In genomic region chr21:31931644-31932469, GRCh38 we compare ENCODE assay signal across 13 cellular contexts. TPM values are rescaled to one million over a fixed set of nuclear protein-coding genes. Genes with fewer than 3 reads are reported as not detected.
"Had no signal": no experiment of that assay in that cellular context is flagged by ENCODE, and none has a peak within 500 bp of the region (broad histone marks: within the 10 kb centered on the region; RNA-seq: fewer than 3 reads in every experiment).

No MANE protein-coding gene starts in this region.

- H3K9me3 ChIP-seq: ovary, tibial artery had no signal

- ATAC-seq: effector memory CD8-positive, alpha-beta T cell; left ventricle myocardium superior; SK-N-SH treated with all-trans-retinoic acid at 6 μM for 48 hours had no signal

- H3K36me3 ChIP-seq: ovary, tibial artery had no signal

- H3K4me3 ChIP-seq: ovary, tibial artery had no signal

- H3K9me3 Mint-ChIP-seq: dendritic cell treated with granulocyte-macrophage colony-stimulating factor and Interleukin-4, amounts not matched to agents 40 ng/mL and 50 ng/mL, for 4 days; effector memory CD8-positive, alpha-beta T cell had no signal

- H3K27me3 Mint-ChIP-seq: dendritic cell treated with granulocyte-macrophage colony-stimulating factor and Interleukin-4, amounts not matched to agents 40 ng/mL and 50 ng/mL, for 4 days had no signal

- H3K27ac Mint-ChIP-seq: dendritic cell treated with granulocyte-macrophage colony-stimulating factor and Interleukin-4, amounts not matched to agents 40 ng/mL and 50 ng/mL, for 4 days; effector memory CD8-positive, alpha-beta T cell had no signal

- H3K4me3 Mint-ChIP-seq: dendritic cell treated with granulocyte-macrophage colony-stimulating factor and Interleukin-4, amounts not matched to agents 40 ng/mL and 50 ng/mL, for 4 days; effector memory CD8-positive, alpha-beta T cell had no signal

- H3K4me1 ChIP-seq: tibial artery had no signal

- H3K27me3 ChIP-seq: ovary had no signal

- DNase-seq: activated CD4-positive, alpha-beta T cell treated with anti-CD3 and anti-CD28 coated beads for 1 hour; activated CD4-positive, alpha-beta T cell treated with anti-CD3 and anti-CD28 coated beads, Interleukin-2, amount 50 U/mL, for 4 hours; activated naive CD4-positive, alpha-beta T cell treated with Interleukin-2 at 50 U/mL for 16 hours; activated T-cell treated with anti-CD3 and anti-CD28 coated beads for 4 hours; anterior cingulate cortex; effector memory CD8-positive, alpha-beta T cell; left ventricle myocardium superior; ovary; stimulated activated CD4-positive, alpha-beta T cell treated with anti-CD3 and anti-CD28 coated beads, Interleukin-1b, Interleukin-23, amount 100 ng/mL, for 48 hours; tibial artery had no signal

- H3K27ac ChIP-seq: ovary, tibial artery had no signal

RNA-seq across cellular contexts. Expression of gene HUNK, which starts 59.0 kb away (rescaled TPM):
- total RNA-seq: T-helper 1 cell treated with Interleukin-12 subunit alpha and Interleukin-12 subunit beta and Interleukin-4 antibody, amounts not matched to agents 30 ng/mL and 1 ng/mL, for 36 hours had no signal
